In genomic region chr1:160471253-160471652, GRCh38 we compare ENCODE assay signal across 31 cellular contexts. TPM values are rescaled to one million over a fixed set of nuclear protein-coding genes. Genes with fewer than 3 reads are reported as not detected.
DNase-seq lines count a peak whose midpoint lies in the region; ATAC-seq, FAIRE-seq and TF ChIP-seq lines count a peak whose summit lies in the region.
"Had no signal": no experiment of that assay in that cellular context is flagged by ENCODE, and none has a peak within 500 bp of the region (broad histone marks: within the 10 kb centered on the region; RNA-seq: fewer than 3 reads in every experiment).

No MANE protein-coding gene starts in this region.

- H3K4me1 ChIP-seq in tibial nerve: no peaks in the 10 kb centered on the region
- H3K4me1 ChIP-seq: esophagus squamous epithelium, neural progenitor cell, right atrium auricular region had no signal

- no peaks in the 10 kb centered on the region for H3K27me3 ChIP-seq in tibial nerve
- H3K27me3 ChIP-seq: esophagus squamous epithelium, neural progenitor cell, right atrium auricular region, spleen had no signal

- no peak for TF ChIP-seq CTCF in tibial nerve (IDR thresholded peaks at IDR 0.05)

- no peak overlapping the region for H3K4me3 ChIP-seq in tibial nerve
- H3K4me3 ChIP-seq: esophagus squamous epithelium, neural progenitor cell, right atrium auricular region, spleen had no signal

- H3K9me3 ChIP-seq in tibial nerve: no peaks in the 10 kb centered on the region
- H3K9me3 ChIP-seq: esophagus squamous epithelium, right atrium auricular region, spleen had no signal

- no peak for TF ChIP-seq POLR2A in tibial nerve (IDR thresholded peaks at IDR 0.05)

- H3K27me3 Mint-ChIP-seq in stimulated activated naive CD8-positive, alpha-beta T cell treated with anti-CD3 and anti-CD28 coated beads, Interleukin-15, amount 100 ng/mL, for 72 hours: no peaks in the 10 kb centered on the region
- no peaks in the 10 kb centered on the region for H3K27me3 Mint-ChIP-seq in activated CD8-positive, alpha-beta T cell treated with anti-CD3 and anti-CD28 coated beads, Interleukin-2, amount 10 ng/mL, durations not matched to agents 7 days and 5 days (ENCODE audit: low read depth)
- H3K27me3 Mint-ChIP-seq: activated naive CD8-positive, alpha-beta T cell treated with anti-CD3 and anti-CD28 coated beads, Interleukin-2, amount 50 U/mL, for 24 hours; dendritic cell treated with granulocyte-macrophage colony-stimulating factor and Interleukin-4, amounts not matched to agents 40 ng/mL and 50 ng/mL, for 4 days had no signal

- no peak for TF ChIP-seq EP300 in tibial nerve (IDR thresholded peaks at IDR 0.05)

- POLR2A ChIA-PET in activated CD8-positive, alpha-beta T cell treated with anti-CD3 and anti-CD28 coated beads, Interleukin-2, amount 10 ng/mL, durations not matched to agents 7 days and 5 days (lab: Charles Lee): interaction anchor here (0.7 to 1.1 kb wide), 3 partner anchors 16 to 97 kb away, joined by 3 to 4 read pairs (median 3); no protein-coding TSS in a partner anchor

- no peak for DNase-seq in stimulated activated naive CD8-positive, alpha-beta T cell treated with anti-CD3 and anti-CD28 coated beads, Interleukin-15, amount 100 ng/mL, for 72 hours
- DNase-seq in stimulated activated naive CD8-positive, alpha-beta T cell treated with anti-CD3 and anti-CD28 coated beads, Interleukin-15, Interleukin-2, amounts not matched to agents 100 U/mL and 50 U/mL, for 24 hours: no peak
- DNase-seq in GM19239 (ENCODE audit: insufficient read length, low spot score): no peak
- DNase-seq in activated CD8-positive, alpha-beta T cell treated with anti-CD3 and anti-CD28 coated beads, Interleukin-2, amount 10 ng/mL, durations not matched to agents 7 days and 5 days: no peak
- DNase-seq in tibial nerve (ENCODE audit: low spot score in 2 of 2): no peak
- DNase-seq in NCI-H146 treated with DMSO at 0.1 percent for 48 hours (lab: John Stamatoyannopoulos, UW; ENCODE audit: unreplicated experiment): no peak
- DNase-seq: activated effector memory CD4-positive, alpha-beta T cell treated with anti-CD3 and anti-CD28 coated beads, Interleukin-2, amount 50 U/mL, for 16 hours; activated naive CD8-positive, alpha-beta T cell treated with anti-CD3 and anti-CD28 coated beads, Interleukin-2, amount 50 U/mL, for 24 hours; caudate nucleus; esophagus squamous epithelium; foreskin melanocyte; IMR-90; left cardiac atrium; mammary epithelial cell; NCI-H1105; NCI-H2029 treated with DMSO at 0.1 percent for 48 hours; NCI-H345; NCI-H748 treated with DMSO at 0.1 percent for 48 hours; spleen; stimulated activated CD4-positive, alpha-beta T cell treated with anti-CD3 and anti-CD28 coated beads, Interleukin-2, amount 100 ng/mL, for 48 hours had no signal

- no peak overlapping the region for H3K4me3 Mint-ChIP-seq in stimulated activated naive CD8-positive, alpha-beta T cell treated with anti-CD3 and anti-CD28 coated beads, Interleukin-15, amount 100 ng/mL, for 72 hours
- H3K4me3 Mint-ChIP-seq in activated CD8-positive, alpha-beta T cell treated with anti-CD3 and anti-CD28 coated beads, Interleukin-2, amount 10 ng/mL, durations not matched to agents 7 days and 5 days: no peak overlapping the region
- H3K4me3 Mint-ChIP-seq: activated naive CD8-positive, alpha-beta T cell treated with anti-CD3 and anti-CD28 coated beads, Interleukin-2, amount 50 U/mL, for 24 hours; dendritic cell treated with granulocyte-macrophage colony-stimulating factor and Interleukin-4, amounts not matched to agents 40 ng/mL and 50 ng/mL, for 4 days; neural progenitor cell had no signal

- no peaks in the 10 kb centered on the region for H3K36me3 ChIP-seq in tibial nerve
- H3K36me3 ChIP-seq: esophagus squamous epithelium, neural progenitor cell, right atrium auricular region, spleen had no signal

- FAIRE-seq in GM19239 (lab: Jason Lieb, UNC): peak; percentile 92
- FAIRE-seq: TTC549 had no signal

- WGBS in tibial nerve, 2 donors: 94 to 100% methylated on average over 1 of the region's 1 CpG

- peaks cover 29% of the 10 kb centered on the region for H3K4me1 Mint-ChIP-seq in stimulated activated naive CD8-positive, alpha-beta T cell treated with anti-CD3 and anti-CD28 coated beads, Interleukin-15, amount 100 ng/mL, for 72 hours
- H3K4me1 Mint-ChIP-seq in activated CD8-positive, alpha-beta T cell treated with anti-CD3 and anti-CD28 coated beads, Interleukin-2, amount 10 ng/mL, durations not matched to agents 7 days and 5 days (ENCODE audit: low read depth): peaks cover 23% of the 10 kb centered on the region
- H3K4me1 Mint-ChIP-seq: neural progenitor cell had no signal

- H3K36me3 Mint-ChIP-seq in activated CD8-positive, alpha-beta T cell treated with anti-CD3 and anti-CD28 coated beads, Interleukin-2, amount 10 ng/mL, durations not matched to agents 7 days and 5 days (ENCODE audit: low read depth): peaks cover 4% of the 10 kb centered on the region
- H3K36me3 Mint-ChIP-seq: neural progenitor cell had no signal

- H3K9me3 Mint-ChIP-seq in stimulated activated naive CD8-positive, alpha-beta T cell treated with anti-CD3 and anti-CD28 coated beads, Interleukin-15, amount 100 ng/mL, for 72 hours: no peaks in the 10 kb centered on the region
- H3K9me3 Mint-ChIP-seq in activated CD8-positive, alpha-beta T cell treated with anti-CD3 and anti-CD28 coated beads, Interleukin-2, amount 10 ng/mL, durations not matched to agents 7 days and 5 days (ENCODE audit: insufficient read depth): no peaks in the 10 kb centered on the region
- H3K9me3 Mint-ChIP-seq: dendritic cell treated with granulocyte-macrophage colony-stimulating factor and Interleukin-4, amounts not matched to agents 40 ng/mL and 50 ng/mL, for 4 days; neural progenitor cell had no signal

- CTCF ChIA-PET in activated CD8-positive, alpha-beta T cell treated with anti-CD3 and anti-CD28 coated beads, Interleukin-2, amount 10 ng/mL, durations not matched to agents 7 days and 5 days (lab: Charles Lee): interaction anchor here (0.9 to 4.0 kb wide), 7 partner anchors 12 to 58 kb away, joined by 3 to 21 read pairs (median 8); no protein-coding TSS in a partner anchor

- peak; percentile 83 for ATAC-seq in stimulated activated naive CD8-positive, alpha-beta T cell treated with anti-CD3 and anti-CD28 coated beads, Interleukin-15, amount 100 ng/mL, for 72 hours
- ATAC-seq in stimulated activated naive CD8-positive, alpha-beta T cell treated with anti-CD3 and anti-CD28 coated beads, Interleukin-15, Interleukin-2, amounts not matched to agents 100 U/mL and 50 U/mL, for 24 hours: no peak
- ATAC-seq in activated CD8-positive, alpha-beta T cell treated with anti-CD3 and anti-CD28 coated beads, Interleukin-2, amount 10 ng/mL, durations not matched to agents 7 days and 5 days: peak; percentile 57
- ATAC-seq in GM21447 (IDR thresholded peaks at IDR 0.05; ENCODE audit: unreplicated experiment): no peak
- ATAC-seq in GM18907 (IDR thresholded peaks at IDR 0.05; ENCODE audit: unreplicated experiment): no peak
- ATAC-seq: activated naive CD8-positive, alpha-beta T cell treated with anti-CD3 and anti-CD28 coated beads, Interleukin-2, amount 50 U/mL, for 24 hours; HCT116; left cardiac atrium had no signal

- no peak overlapping the region for H3K27ac Mint-ChIP-seq in stimulated activated naive CD8-positive, alpha-beta T cell treated with anti-CD3 and anti-CD28 coated beads, Interleukin-15, amount 100 ng/mL, for 72 hours
- H3K27ac Mint-ChIP-seq in activated CD8-positive, alpha-beta T cell treated with anti-CD3 and anti-CD28 coated beads, Interleukin-2, amount 10 ng/mL, durations not matched to agents 7 days and 5 days: no peak overlapping the region
- H3K27ac Mint-ChIP-seq: activated naive CD8-positive, alpha-beta T cell treated with anti-CD3 and anti-CD28 coated beads, Interleukin-2, amount 50 U/mL, for 24 hours; dendritic cell treated with granulocyte-macrophage colony-stimulating factor and Interleukin-4, amounts not matched to agents 40 ng/mL and 50 ng/mL, for 4 days; neural progenitor cell had no signal

- H3K27ac ChIP-seq in tibial nerve: no peak overlapping the region
- H3K27ac ChIP-seq: C4-2B, esophagus squamous epithelium, neural progenitor cell, right atrium auricular region, RWPE1 had no signal

RNA-seq across cellular contexts. Expression of gene SLAMF6, which starts 51.8 kb away (rescaled TPM):
- 10 to 100 TPM; 23.9 to 24.7 TPM for total RNA-seq in activated CD8-positive, alpha-beta T cell treated with anti-CD3 and anti-CD28 coated beads, Interleukin-2, amount 10 ng/mL, durations not matched to agents 7 days and 5 days
- 1 to 10 TPM in 1 of 4 donors, under 1 TPM in 3; 0.20 to 1.5 (median 0.46) TPM for total RNA-seq in tibial nerve
- total RNA-seq: IMR-90, mammary epithelial cell, MCF 10A, SK-MEL-5 had no signal

Comparison
In these comparisons a context has a peak if more than half of its experiments do, and no peak if none do; other contexts are left out.
1. ATAC-seq: peak in stimulated activated naive CD8-positive, alpha-beta T cell treated with anti-CD3 and anti-CD28 coated beads, Interleukin-15, amount 100 ng/mL, for 72 hours (single experiment) and activated CD8-positive, alpha-beta T cell treated with anti-CD3 and anti-CD28 coated beads, Interleukin-2, amount 10 ng/mL, durations not matched to agents 7 days and 5 days (single experiment); none in stimulated activated naive CD8-positive, alpha-beta T cell treated with anti-CD3 and anti-CD28 coated beads, Interleukin-15, Interleukin-2, amounts not matched to agents 100 U/mL and 50 U/mL, for 24 hours (single experiment), GM21447 (single experiment) and GM18907 (single experiment).
2. RNA of gene SLAMF6, which starts 51.8 kb away (total RNA-seq): 23.9 to 24.7 TPM in activated CD8-positive, alpha-beta T cell treated with anti-CD3 and anti-CD28 coated beads, Interleukin-2, amount 10 ng/mL, durations not matched to agents 7 days and 5 days; 0.20 to 1.5 TPM in tibial nerve; every median in the first group is over 4 times any median in the second.